12 cellular contexts compared by ENCODE assay signal in the genomic region with DNA sequence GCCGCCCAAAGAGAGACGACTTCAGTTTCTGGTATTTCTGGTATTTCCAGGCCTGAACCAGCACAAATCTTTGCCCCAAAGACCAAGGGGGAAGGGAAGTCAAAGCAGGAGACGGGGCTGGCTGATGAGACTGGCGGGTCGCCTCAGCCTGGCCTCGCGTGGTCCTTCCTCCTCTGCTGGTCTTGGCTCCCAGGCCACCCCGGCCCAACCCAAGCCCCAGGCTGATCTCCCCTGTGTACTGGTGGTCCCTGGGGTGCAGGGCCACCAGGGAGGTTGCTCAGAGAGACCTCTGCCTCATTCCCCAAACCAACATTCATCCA. TPM values are rescaled to one million over a fixed set of nuclear protein-coding genes. Genes with fewer than 3 reads are reported as not detected.
"Had no signal": no experiment of that assay in that cellular context is flagged by ENCODE, and none has a peak within 500 bp of the region (broad histone marks: within the 10 kb centered on the region; RNA-seq: fewer than 3 reads in every experiment).

No MANE protein-coding gene starts in this region.

- DNase-seq: activated CD8-positive, alpha-beta memory T cell treated with anti-CD3 and anti-CD28 coated beads, Interleukin-2, amount 10 ng/mL, durations not matched to agents 7 days and 5 days; activated gamma-delta T cell; activated naive CD8-positive, alpha-beta T cell treated with anti-CD3 and anti-CD28 coated beads for 36 hours; activated T-cell treated with anti-CD3 and anti-CD28 coated beads, Interleukin-2, amount 50 U/mL, for 24 hours; glutamatergic neuron; left ventricle myocardium inferior; mesenchymal stem cell; retina; thyroid gland had no signal

- H3K27ac ChIP-seq: left ventricle myocardium inferior, neural progenitor cell, parathyroid adenoma, thyroid gland had no signal

- ATAC-seq: activated CD8-positive, alpha-beta memory T cell treated with anti-CD3 and anti-CD28 coated beads, Interleukin-2, amount 10 ng/mL, durations not matched to agents 7 days and 5 days had no signal

RNA-seq across cellular contexts. Expression of gene WNT4, which starts 19.9 kb away (rescaled TPM):
- total RNA-seq: activated CD8-positive, alpha-beta memory T cell treated with anti-CD3 and anti-CD28 coated beads, Interleukin-2, amount 10 ng/mL, durations not matched to agents 7 days and 5 days; activated naive CD8-positive, alpha-beta T cell treated with anti-CD3 and anti-CD28 coated beads for 36 hours; left ventricle myocardium inferior; T-helper 2 cell treated with Interferon-gamma antibody and Interleukin-4, amounts not matched to agents 100 ng/mL and 5 ng/mL, for 36 hours had no signal
